Comparison of ENCODE assay signal across 8 cellular contexts in the genomic region with DNA sequence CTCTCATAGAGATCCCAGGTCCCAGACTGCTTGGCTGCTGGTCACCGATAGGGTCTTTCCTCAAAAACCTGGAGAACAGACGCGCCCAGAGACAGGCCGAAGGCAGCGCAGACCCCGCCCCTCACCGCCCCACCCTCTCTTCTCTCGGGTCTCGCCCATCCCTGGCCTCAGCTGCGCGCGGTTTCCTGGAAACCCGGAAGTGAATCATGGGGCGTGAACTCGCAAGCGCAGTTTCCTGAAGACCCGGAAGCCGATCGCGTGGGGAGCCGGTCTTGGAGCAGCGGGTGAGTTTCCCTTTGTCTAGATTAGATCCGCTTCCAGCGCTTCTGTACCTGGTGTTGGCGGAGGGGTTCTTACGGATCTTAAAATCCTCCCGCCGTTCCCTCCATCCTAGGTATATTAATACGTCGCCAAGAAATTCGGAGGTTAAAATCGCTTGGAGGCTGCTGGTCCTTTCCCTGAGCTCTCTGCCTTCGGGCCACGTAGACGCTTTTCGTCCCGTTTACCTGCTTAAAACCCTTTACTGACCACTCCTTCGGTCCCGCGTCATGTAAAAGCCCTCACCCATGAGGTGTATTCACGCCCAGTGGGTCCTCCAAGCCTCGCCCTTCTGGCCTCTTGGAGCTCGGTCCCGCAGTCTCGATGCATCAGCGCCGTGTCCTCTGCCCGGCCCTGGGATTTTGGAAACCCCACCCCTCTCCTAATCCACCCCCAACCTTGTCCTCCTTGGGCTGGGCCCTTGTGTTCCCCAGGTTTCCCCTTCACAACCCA. TPM values are rescaled to one million over a fixed set of nuclear protein-coding genes. Genes with fewer than 3 reads are reported as not detected.
A peak's percentile ranks its signal among the peaks of the same experiment; 100 is the strongest.
DNase-seq lines count a peak whose midpoint lies in the region; ATAC-seq and TF ChIP-seq lines count a peak whose summit lies in the region.

A gene (plus strand): TSS at position 230 of the 771 bp plus-strand sequence. CDS start 48,293 bp downstream, outside the sequence.

- H3K9me3 ChIP-seq in A673 (ENCODE audit: low read depth, low read length, poor library complexity, severe bottlenecking) = peaks cover 46% of the 10 kb centered on the region
- peaks cover 69% of the 10 kb centered on the region for H3K9me3 ChIP-seq in mesodermal cell (ENCODE audit: control insufficient read depth, low read length)

- peak; percentile 89 for ATAC-seq in effector memory CD8-positive, alpha-beta T cell (replicated peaks)
- ATAC-seq in HG03457 (IDR thresholded peaks at IDR 0.05; ENCODE audit: unreplicated experiment) = no peak
- no peak for ATAC-seq in HG03469 (IDR thresholded peaks at IDR 0.05; ENCODE audit: unreplicated experiment)

- peaks cover 13% of the 10 kb centered on the region for H3K36me3 Mint-ChIP-seq in effector memory CD8-positive, alpha-beta T cell (ENCODE audit: insufficient read depth)

- H3K27me3 Mint-ChIP-seq in effector memory CD8-positive, alpha-beta T cell = peaks cover 0 to 5% of the 10 kb centered on the region in 2 donors

- H3K4me3 ChIP-seq in A673 (ENCODE audit: low read depth, low read length, poor library complexity, severe bottlenecking) (peak within 1 kb of the TSS; percentile 39), mesodermal cell (ENCODE audit: extremely low read depth, insufficient read depth, low read length, poor library complexity, severe bottlenecking) (peak within 1 kb of the TSS; percentile 28)

- WGBS in mesodermal cell (ENCODE audit: insufficient coverage in 2 of 2), 2 experiments = 54 to 59% methylated on average over 37 to 46 of the region's 48 CpGs

- CTCF ChIA-PET in A673 (lab: Charles Lee) = no interaction called here

- H3K4me1 ChIP-seq in A673 (ENCODE audit: insufficient read depth, low read length, poor library complexity, severe bottlenecking) (no peaks in the 10 kb centered on the region), mesodermal cell (ENCODE audit: control insufficient read depth, insufficient read depth, low read length, poor library complexity, severe bottlenecking) (no peaks in the 10 kb centered on the region)

- peaks cover 32 to 48% of the 10 kb centered on the region in 2 donors for H3K9me3 Mint-ChIP-seq in effector memory CD8-positive, alpha-beta T cell

- TF ChIP-seq CTCF in A673 (conservative IDR thresholded peaks at IDR 0.05; ENCODE audit: low read depth, low read length) = no peak

- no TSS peak for BruUV-seq in A673 (replicated peaks; lab: Mats Ljungman, UMichigan)

- peak within 1 kb of the TSS; percentile 26 to 67 for H3K27ac Mint-ChIP-seq in effector memory CD8-positive, alpha-beta T cell

- H3K27ac ChIP-seq in A673 (ENCODE audit: low read depth, low read length, poor library complexity, severe bottlenecking) (no peak within 1 kb of the TSS), mesodermal cell (ENCODE audit: low read depth, low read length, severe bottlenecking) (no peak within 1 kb of the TSS)

- H3K36me3 ChIP-seq in A673 (ENCODE audit: insufficient read depth, low read length, poor library complexity, severe bottlenecking) = no peaks in the 10 kb centered on the region
- no peaks in the 10 kb centered on the region for H3K36me3 ChIP-seq in mesodermal cell (ENCODE audit: control insufficient read depth, insufficient read depth, low read length)

- intact Hi-C loops in A673 (cut with micrococcal nuclease; ENCODE audit: unreplicated experiment) = no loop called here

- H3K27me3 ChIP-seq in A673 (replicated peaks; ENCODE audit: insufficient read depth, low read depth, low read length, poor library complexity) = no peaks in the 10 kb centered on the region

- peaks cover 5 to 13% of the 10 kb centered on the region in 2 donors for H3K4me1 Mint-ChIP-seq in effector memory CD8-positive, alpha-beta T cell (ENCODE audit: low read depth in 2 of 2)

- POLR2A ChIA-PET in A673 (lab: Charles Lee; ENCODE audit: low non-redundant PET) = no interaction called here

- DNase-seq in A673 (ENCODE audit: low spot score) (peak; percentile 75), M059J (ENCODE audit: low read depth) (peak; percentile 80)
- peak; percentile 13 to 44 (median 36) for DNase-seq in activated CD8-positive, alpha-beta memory T cell treated with anti-CD3 and anti-CD28 coated beads for 48 hours (ENCODE audit: low read depth in 2 of 3, low spot score in 2 of 3)
- peak; percentile 33 to 39 (median 35) for DNase-seq in effector memory CD8-positive, alpha-beta T cell
- peak; percentile 21 for DNase-seq in stimulated activated CD8-positive, alpha-beta memory T cell treated with anti-CD3 and anti-CD28 coated beads, Interleukin-15, amount 100 ng/mL, for 24 hours (ENCODE audit: low read depth)

- H3K4me3 Mint-ChIP-seq in effector memory CD8-positive, alpha-beta T cell = peak within 1 kb of the TSS; percentile 83 to 85

RNA-seq across cellular contexts. Expression of the gene that starts here (rescaled TPM):
- 0.69 and 1.1 TPM in 2 replicates for total RNA-seq in A673 (2021)
- total RNA-seq in M059J (2014; rRNA removed; shearing (Covaris generic)) = 0.30 and 3.7 TPM in 2 replicates
- 0.52 TPM for polyA plus RNA-seq in mesodermal cell (2013, experiment 1 of 2)
- 0.35 TPM for polyA plus RNA-seq in mesodermal cell (2013, experiment 2 of 2)

Comparison
In these comparisons a context has a peak if more than half of its experiments do, and no peak if none do; other contexts are left out.
1. DNase-seq: peak in every context shown above with its lines; median percentile 80 in M059J; 75 in A673; 36 in activated CD8-positive, alpha-beta memory T cell treated with anti-CD3 and anti-CD28 coated beads for 48 hours; 35 in effector memory CD8-positive, alpha-beta T cell; 21 in stimulated activated CD8-positive, alpha-beta memory T cell treated with anti-CD3 and anti-CD28 coated beads, Interleukin-15, amount 100 ng/mL, for 24 hours.